26 cellular contexts compared by ENCODE assay signal in the genomic region with DNA sequence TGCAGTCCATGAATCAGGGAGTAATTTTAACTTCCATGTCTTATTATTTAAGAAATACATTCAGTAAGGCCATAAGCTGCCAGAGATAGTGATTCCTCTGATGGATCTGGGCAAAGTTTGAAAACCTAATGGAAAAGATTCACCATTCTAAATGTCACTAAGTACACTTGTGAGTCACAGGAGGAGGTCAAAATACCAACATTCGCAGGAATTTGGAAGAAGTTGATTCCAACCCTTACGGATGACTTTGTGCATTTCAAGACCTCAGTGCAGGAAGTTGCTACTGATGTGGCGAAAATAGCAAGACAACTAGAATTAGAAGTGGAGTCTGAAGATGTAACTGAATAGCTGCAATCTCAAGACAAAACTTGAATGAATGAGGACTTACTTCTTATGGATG.
DNase-seq lines count a peak whose midpoint lies in the region; ATAC-seq, FAIRE-seq and TF ChIP-seq lines count a peak whose summit lies in the region.
"Had no signal": no experiment of that assay in that cellular context is flagged by ENCODE, and none has a peak within 500 bp of the region (broad histone marks: within the 10 kb centered on the region; RNA-seq: fewer than 3 reads in every experiment).

No MANE protein-coding gene starts in this region.

- peaks cover 20% of the 10 kb centered on the region for H3K36me3 Mint-ChIP-seq in HFFc6 (ENCODE audit: low read depth)
- H3K36me3 Mint-ChIP-seq in endodermal cell (ENCODE audit: low read depth), result peaks cover 36% of the 10 kb centered on the region

- peaks cover 4 to 40% of the 10 kb centered on the region in 2 experiments for H3K36me3 ChIP-seq in mesenchymal stem cell (ENCODE audit: control insufficient read depth in 1 of 2, insufficient read depth in 2 of 2, low read depth in 1 of 2, low read length in 2 of 2)
- H3K36me3 ChIP-seq in endodermal cell (ENCODE audit: control insufficient read depth, insufficient read depth, low read length), result peaks cover 24% of the 10 kb centered on the region
- H3K36me3 ChIP-seq: left ventricle myocardium inferior had no signal

- no peak overlapping the region for H3K4ac ChIP-seq in mesenchymal stem cell (ENCODE audit: low read depth in 1 of 2, low read length in 2 of 2)

- peaks cover 22% of the 10 kb centered on the region for H3K4me1 Mint-ChIP-seq in HFFc6 (ENCODE audit: low read depth)
- no peaks in the 10 kb centered on the region for H3K4me1 Mint-ChIP-seq in endodermal cell

- no peak overlapping the region for H4K8ac ChIP-seq in mesenchymal stem cell (ENCODE audit: low read length)

- H3K79me1 ChIP-seq in mesenchymal stem cell (replicated peaks; ENCODE audit: low read length, poor library complexity, severe bottlenecking), result peaks cover 16% of the 10 kb centered on the region

- H2BK15ac ChIP-seq in mesenchymal stem cell (ENCODE audit: low read depth, poor library complexity, severe bottlenecking), result no peak overlapping the region

- TF ChIP-seq CTCF in HFFc6 (IDR thresholded peaks at IDR 0.05) (no peak), cardiac fibroblast (IDR thresholded peaks at IDR 0.05; ENCODE audit: low read depth, low read length) (no peak), endodermal cell (conservative IDR thresholded peaks at IDR 0.05) (no peak)

- no peak overlapping the region for H2BK120ac ChIP-seq in mesenchymal stem cell (ENCODE audit: low read depth, low read length)

- H3K9me3 Mint-ChIP-seq in HFFc6, result peaks cover 6% of the 10 kb centered on the region; the same call in 1 of the 2 replicates
- H3K9me3 Mint-ChIP-seq in endodermal cell, result peaks cover 11% of the 10 kb centered on the region

- H3K4me3 ChIP-seq in cardiac fibroblast (replicated peaks in 1 of 2; ENCODE audit: low read depth in 2 of 2, low read length in 2 of 2) (no peak overlapping the region), mesenchymal stem cell (ENCODE audit: insufficient read depth in 1 of 2, low read depth in 1 of 2, low read length in 2 of 2) (no peak overlapping the region), endodermal cell (ENCODE audit: low read length) (no peak overlapping the region)
- H3K4me3 ChIP-seq: body of pancreas, coronary artery, left ventricle myocardium inferior had no signal

- no peak overlapping the region for H3K14ac ChIP-seq in mesenchymal stem cell (ENCODE audit: low read length in 2 of 2)

- peak overlapping the region; percentile 69 for H3K27ac Mint-ChIP-seq in HFFc6
- no peak overlapping the region for H3K27ac Mint-ChIP-seq in endodermal cell
- H3K27ac Mint-ChIP-seq: activated naive CD8-positive, alpha-beta T cell treated with anti-CD3 and anti-CD28 coated beads for 36 hours; IgD-negative memory B cell had no signal

- H3K4me2 ChIP-seq in mesenchymal stem cell (ENCODE audit: low read length, poor library complexity, severe bottlenecking), result no peak overlapping the region

- H3K9me3 ChIP-seq in mesenchymal stem cell (ENCODE audit: control insufficient read depth, low read length) (peaks cover 19% of the 10 kb centered on the region), endodermal cell (ENCODE audit: control insufficient read depth, low read length) (peaks cover 33% of the 10 kb centered on the region)
- H3K9me3 ChIP-seq: body of pancreas had no signal

- H3K27ac ChIP-seq in mesenchymal stem cell (ENCODE audit: low read length, poor library complexity, severe bottlenecking), result no peak overlapping the region
- H3K27ac ChIP-seq in endodermal cell (ENCODE audit: low read depth, low read length), result no peak overlapping the region
- H3K27ac ChIP-seq: body of pancreas, coronary artery, left ventricle myocardium inferior, parathyroid adenoma, VCaP had no signal

- no peak for ATAC-seq in GM18502 (IDR thresholded peaks at IDR 0.05; ENCODE audit: poor library complexity, unreplicated experiment)
- ATAC-seq: body of pancreas, natural killer cell, sciatic nerve had no signal

- peak; percentile 55 for DNase-seq in AG20443 (ENCODE audit: low spot score)
- peak; percentile 55 for DNase-seq in HFFc6
- DNase-seq in cardiac fibroblast (ENCODE audit: low read depth in 2 of 2), result peak; percentile 13 to 63
- peak; percentile 22 for DNase-seq in mesenchymal stem cell
- no peak for DNase-seq in Kasumi-1 (lab: John Stamatoyannopoulos, UW)
- no peak for DNase-seq in frontal cortex (ENCODE audit: low spot score in 2 of 2)
- no peak for DNase-seq in endodermal cell
- DNase-seq: activated CD4-positive, alpha-beta T cell treated with anti-CD3 and anti-CD28 coated beads, Interleukin-2, amount 50 U/mL, for 1 hour; activated naive CD8-positive, alpha-beta T cell treated with anti-CD3 and anti-CD28 coated beads for 36 hours; body of pancreas; CD8-positive, alpha-beta memory T cell; GOT3; left ventricle myocardium inferior; midbrain; natural killer cell; NCI-H2171; NCI-H524 treated with DMSO at 0.1 percent for 48 hours; stimulated activated CD4-positive, alpha-beta T cell treated with anti-CD3 and anti-CD28 coated beads, Interleukin-15, amount 100 ng/mL, for 24 hours; stimulated activated CD8-positive, alpha-beta memory T cell treated with anti-CD3 and anti-CD28 coated beads, Interleukin-4, amount 100 ng/mL, for 48 hours had no signal

- H3K27me3 Mint-ChIP-seq in HFFc6 (ENCODE audit: insufficient read depth), result no peaks in the 10 kb centered on the region
- H3K27me3 Mint-ChIP-seq in endodermal cell (ENCODE audit: insufficient read depth), result no peaks in the 10 kb centered on the region
- H3K27me3 Mint-ChIP-seq: activated naive CD8-positive, alpha-beta T cell treated with anti-CD3 and anti-CD28 coated beads for 36 hours; CD8-positive, alpha-beta memory T cell; IgD-negative memory B cell had no signal

- H3K23ac ChIP-seq in mesenchymal stem cell (ENCODE audit: low read length in 2 of 2), result no peak overlapping the region

- no peak for FAIRE-seq in frontal cortex (lab: Jason Lieb, UNC)
- FAIRE-seq: GM12892 had no signal

- peak overlapping the region; percentile 40 for H3K4me3 Mint-ChIP-seq in HFFc6
- no peak overlapping the region for H3K4me3 Mint-ChIP-seq in endodermal cell
- H3K4me3 Mint-ChIP-seq: activated naive CD8-positive, alpha-beta T cell treated with anti-CD3 and anti-CD28 coated beads for 36 hours; CD8-positive, alpha-beta memory T cell; IgD-negative memory B cell; natural killer cell had no signal

- no peak overlapping the region for H2BK12ac ChIP-seq in mesenchymal stem cell (ENCODE audit: low read length in 2 of 2)

- H3K4me1 ChIP-seq in mesenchymal stem cell (ENCODE audit: control insufficient read depth, insufficient read depth, low read depth, low read length) (no peaks in the 10 kb centered on the region), endodermal cell (ENCODE audit: control insufficient read depth, insufficient read depth, low read length) (no peaks in the 10 kb centered on the region)
- H3K4me1 ChIP-seq: body of pancreas, parathyroid adenoma had no signal

- no peak overlapping the region for H4K91ac ChIP-seq in mesenchymal stem cell (ENCODE audit: low read length)

- no peak overlapping the region for H2BK5ac ChIP-seq in mesenchymal stem cell (ENCODE audit: low read depth, low read length, poor library complexity, severe bottlenecking)

- H2AK5ac ChIP-seq in mesenchymal stem cell (ENCODE audit: low read length, severe bottlenecking), result no peak overlapping the region

- H2AFZ ChIP-seq in mesenchymal stem cell (ENCODE audit: low read depth, low read length), result no peak overlapping the region
- H2AFZ ChIP-seq: parathyroid adenoma had no signal

- H3K18ac ChIP-seq in mesenchymal stem cell (ENCODE audit: low read depth in 1 of 2, low read length in 2 of 2), result no peak overlapping the region

- no peak overlapping the region for H3K9ac ChIP-seq in mesenchymal stem cell (ENCODE audit: low read length)
- H3K9ac ChIP-seq in endodermal cell (ENCODE audit: extremely low read depth, low read length, poor library complexity, severe bottlenecking), result no peak overlapping the region
- H3K9ac ChIP-seq: parathyroid adenoma had no signal

- WGBS in mesenchymal stem cell, result 85% methylated on average over 3 of the region's 3 CpGs
- WGBS in endodermal cell (ENCODE audit: insufficient coverage in 1 of 2, insufficient read length in 1 of 2), 2 experiments, result 95 to 100% methylated on average over 3 of the region's 3 CpGs

- no peaks in the 10 kb centered on the region for H3K27me3 ChIP-seq in mesenchymal stem cell (ENCODE audit: control insufficient read depth in 1 of 2, insufficient read depth in 1 of 2, low read length in 2 of 2)
- H3K27me3 ChIP-seq in endodermal cell (ENCODE audit: control insufficient read depth, insufficient read depth, low read length, poor library complexity, severe bottlenecking), result no peaks in the 10 kb centered on the region
- H3K27me3 ChIP-seq: body of pancreas had no signal

Comparison
In these comparisons a context has a peak if more than half of its experiments do, and no peak if none do; other contexts are left out.
1. DNase-seq: peak in AG20443 (single experiment), HFFc6 (single experiment), cardiac fibroblast (2 of 2) and mesenchymal stem cell (single experiment); none in Kasumi-1 (0 of 2), frontal cortex (0 of 2) and endodermal cell (single experiment).